25 cellular contexts compared by ENCODE assay signal in genomic region chr18:23282437-23282781, GRCh38.
A peak's percentile ranks its signal among the peaks of the same experiment; 100 is the strongest.
DNase-seq lines count a peak whose midpoint lies in the region; ATAC-seq, FAIRE-seq and TF ChIP-seq lines count a peak whose summit lies in the region.
"Had no signal": no experiment of that assay in that cellular context is flagged by ENCODE, and none has a peak within 500 bp of the region (broad histone marks: within the 10 kb centered on the region; RNA-seq: fewer than 3 reads in every experiment).

No MANE protein-coding gene starts in this region.

- no peaks in the 10 kb centered on the region for H3K9me3 Mint-ChIP-seq in natural killer cell treated with Interleukin-12 subunit alpha and Interleukin-12 subunit beta and Interleukin-15 and Interleukin-18, amount 100 ng/mL, for 72 hours
- H3K9me3 Mint-ChIP-seq: activated T-helper 17 cell treated with anti-CD3 and anti-CD28 coated beads, Interleukin-2, amount 50 U/mL, for 72 hours had no signal

- WGBS in trophoblast cell (ENCODE audit: extremely low coverage, insufficient coverage, insufficient read length) = no CpG with 5 or more reads among the region's 6 CpGs
- WGBS in body of pancreas, 2 donors = 91 to 98% methylated on average over 6 of the region's 6 CpGs

- intact Hi-C loops in HCT116 (cut with micrococcal nuclease) = no loop called here
- intact Hi-C loops in body of pancreas (cut with DNase I) = no loop called here

- peak overlapping the region; percentile 19 for H3K18ac ChIP-seq in trophoblast cell (ENCODE audit: low read length)

- no peaks in the 10 kb centered on the region for H3K9me2 ChIP-seq in HCT116 (ENCODE audit: insufficient read depth)

- H2BK12ac ChIP-seq in trophoblast cell (ENCODE audit: low read length) = peak overlapping the region; percentile 27

- H3K4me2 ChIP-seq in HCT116 (ENCODE audit: low read length) = peak overlapping the region; percentile 74
- no peak overlapping the region for H3K4me2 ChIP-seq in trophoblast cell (ENCODE audit: low read length)

- no peak overlapping the region for H2AFZ ChIP-seq in HCT116 (ENCODE audit: low read depth, low read length, poor library complexity, severe bottlenecking)
- no peak overlapping the region for H2AFZ ChIP-seq in trophoblast cell (ENCODE audit: insufficient read depth, low read length, poor library complexity)

- TF ChIP-seq RAD21 in HCT116 (IDR thresholded peaks at IDR 0.05; ENCODE audit: low read depth) = no peak

- H3K27ac Mint-ChIP-seq in natural killer cell treated with Interleukin-12 subunit alpha and Interleukin-12 subunit beta and Interleukin-15 and Interleukin-18, amount 100 ng/mL, for 72 hours = no peak overlapping the region
- H3K27ac Mint-ChIP-seq: activated naive CD8-positive, alpha-beta T cell treated with anti-CD3 and anti-CD28 coated beads, Interleukin-2, amount 10 ng/mL, durations not matched to agents 7 days and 5 days; activated T-helper 17 cell treated with anti-CD3 and anti-CD28 coated beads, Interleukin-2, amount 50 U/mL, for 72 hours; progenitor cell of endocrine pancreas; T-helper 17 cell had no signal

- no peak overlapping the region for H2AK5ac ChIP-seq in trophoblast cell (ENCODE audit: low read length)

- H3K27ac ChIP-seq in HCT116 (ENCODE audit: low read depth, low read length) = peak overlapping the region; percentile 46; the same call in 1 of the 2 replicates
- peak overlapping the region; percentile 21 for H3K27ac ChIP-seq in SJSA1
- no peak overlapping the region for H3K27ac ChIP-seq in trophoblast cell (ENCODE audit: low read depth, low read length)
- no peak overlapping the region for H3K27ac ChIP-seq in body of pancreas
- H3K27ac ChIP-seq: heart left ventricle, thyroid gland had no signal

- peaks cover 17% of the 10 kb centered on the region for H3K79me1 ChIP-seq in trophoblast cell (ENCODE audit: low read length)

- H3K79me2 ChIP-seq in HCT116 (ENCODE audit: insufficient read depth, low read length) = no peaks in the 10 kb centered on the region
- H3K79me2 ChIP-seq in trophoblast cell (ENCODE audit: control insufficient read depth, insufficient read depth, low read length, poor library complexity) = peaks cover 2% of the 10 kb centered on the region

- H3K4me3 ChIP-seq in HCT116 (replicated peaks in 1 of 2; ENCODE audit: low read depth in 1 of 2, low read length in 2 of 2) (no peak overlapping the region), SJSA1 (no peak overlapping the region), trophoblast cell (ENCODE audit: low read depth, low read length) (no peak overlapping the region), body of pancreas (no peak overlapping the region)
- H3K4me3 ChIP-seq: heart left ventricle, mucosa of descending colon, thyroid gland had no signal

- no peak overlapping the region for H4K8ac ChIP-seq in trophoblast cell (ENCODE audit: low read depth, low read length)

- peak overlapping the region; percentile 38 for H4K91ac ChIP-seq in trophoblast cell (ENCODE audit: low read depth, low read length)

- peak overlapping the region; percentile 9 for H2BK120ac ChIP-seq in trophoblast cell (ENCODE audit: insufficient read depth, low read length, poor library complexity)

- H3K4me1 Mint-ChIP-seq in natural killer cell treated with Interleukin-12 subunit alpha and Interleukin-12 subunit beta and Interleukin-15 and Interleukin-18, amount 100 ng/mL, for 72 hours (ENCODE audit: low read depth in 2 of 2) = peaks cover 12 to 16% of the 10 kb centered on the region in 2 donors

- H3K27me3 Mint-ChIP-seq in natural killer cell treated with Interleukin-12 subunit alpha and Interleukin-12 subunit beta and Interleukin-15 and Interleukin-18, amount 100 ng/mL, for 72 hours = no peaks in the 10 kb centered on the region
- H3K27me3 Mint-ChIP-seq: activated naive CD8-positive, alpha-beta T cell treated with anti-CD3 and anti-CD28 coated beads, Interleukin-2, amount 10 ng/mL, durations not matched to agents 7 days and 5 days; activated T-helper 17 cell treated with anti-CD3 and anti-CD28 coated beads, Interleukin-2, amount 50 U/mL, for 72 hours; T-helper 17 cell had no signal

- peaks cover 2% of the 10 kb centered on the region for H3K36me3 Mint-ChIP-seq in natural killer cell treated with Interleukin-12 subunit alpha and Interleukin-12 subunit beta and Interleukin-15 and Interleukin-18, amount 100 ng/mL, for 72 hours

- CTCF ChIA-PET in HCT116 (lab: Charles Lee) = no interaction called here

- TF ChIP-seq CTCF in HCT116 (IDR thresholded peaks at IDR 0.05 in 2 of 3, conservative IDR thresholded peaks at IDR 0.05 in 1 of 3; ENCODE audit: borderline replicate concordance in 1 of 3, insufficient read depth in 1 of 3, low read depth in 2 of 3, low read length in 2 of 3) (no peak), body of pancreas (IDR thresholded peaks at IDR 0.05) (no peak)

- RAD21 ChIA-PET in HCT116 (lab: Charles Lee; ENCODE audit: low non-redundant PET in 1 of 2, low total read pairs in 2 of 2, uncharacterized antibody in 2 of 2, unreplicated experiment in 2 of 2) = no interaction called here

- POLR2A ChIA-PET in HCT116 (lab: Charles Lee) = no interaction called here

- H3K4me1 ChIP-seq in HCT116 (ENCODE audit: control insufficient read depth in 1 of 2, insufficient read depth in 2 of 2, low read length in 2 of 2) = peaks cover 31 to 57% of the 10 kb centered on the region in 2 experiments
- peaks cover 35% of the 10 kb centered on the region for H3K4me1 ChIP-seq in SJSA1 (replicated peaks)
- H3K4me1 ChIP-seq in trophoblast cell (ENCODE audit: control insufficient read depth in 1 of 2, insufficient read depth in 2 of 2, low read length in 2 of 2) = peaks cover 20 to 26% of the 10 kb centered on the region in 2 experiments
- H3K4me1 ChIP-seq in body of pancreas = no peaks in the 10 kb centered on the region
- H3K4me1 ChIP-seq: heart left ventricle, thyroid gland had no signal

- H3K9me3 ChIP-seq in HCT116 (ENCODE audit: control insufficient read depth in 1 of 2, insufficient read depth in 1 of 2, low read depth in 1 of 2, low read length in 2 of 2) (peaks cover 0 to 6% of the 10 kb centered on the region in 2 experiments; a peak in 1 of 4 replicates), SJSA1 (replicated peaks) (no peaks in the 10 kb centered on the region; the same call in 1 of the 2 replicates), trophoblast cell (ENCODE audit: insufficient read depth, low read depth, low read length) (no peaks in the 10 kb centered on the region), body of pancreas (no peaks in the 10 kb centered on the region)
- H3K9me3 ChIP-seq: mucosa of descending colon, thyroid gland had no signal

- H3K23ac ChIP-seq in trophoblast cell (ENCODE audit: low read length) = no peak overlapping the region

- BruUV-seq in HCT116 (replicated peaks; lab: Mats Ljungman, UMichigan) = no TSS peak

- H3K4me3 Mint-ChIP-seq in natural killer cell treated with Interleukin-12 subunit alpha and Interleukin-12 subunit beta and Interleukin-15 and Interleukin-18, amount 100 ng/mL, for 72 hours = no peak overlapping the region
- H3K4me3 Mint-ChIP-seq: activated naive CD8-positive, alpha-beta T cell treated with anti-CD3 and anti-CD28 coated beads, Interleukin-2, amount 10 ng/mL, durations not matched to agents 7 days and 5 days; neural crest cell; T-helper 17 cell had no signal

- H3K9ac ChIP-seq in HCT116 (ENCODE audit: low read length) (peak overlapping the region; percentile 38; the same call in 1 of the 2 replicates), trophoblast cell (ENCODE audit: low read length) (no peak overlapping the region)

- no peak overlapping the region for H3K4ac ChIP-seq in trophoblast cell (ENCODE audit: low read depth, low read length)

- no peak for FAIRE-seq in H54 (lab: Jason Lieb, UNC)
- FAIRE-seq: colon had no signal

- no peak overlapping the region for H4K12ac ChIP-seq in trophoblast cell (ENCODE audit: low read depth, low read length)

- peak overlapping the region; percentile 2 for H2BK5ac ChIP-seq in trophoblast cell (ENCODE audit: low read depth, low read length, poor library complexity)

- DNase-seq in HCT116 (ENCODE audit: low read depth, low spot score) = no peak
- no peak for DNase-seq in SJSA1 (ENCODE audit: low read depth in 1 of 2, low spot score in 2 of 2)
- no peak for DNase-seq in trophoblast cell
- DNase-seq in SHP77 (lab: John Stamatoyannopoulos, UW) = no peak
- DNase-seq in H54 (ENCODE audit: insufficient read length, low spot score) = no peak
- DNase-seq in body of pancreas = no peak
- DNase-seq in natural killer cell treated with Interleukin-12 subunit alpha and Interleukin-12 subunit beta and Interleukin-15 and Interleukin-18, amount 100 ng/mL, for 72 hours (ENCODE audit: low spot score) = no peak
- DNase-seq: activated naive CD8-positive, alpha-beta T cell treated with anti-CD3 and anti-CD28 coated beads, Interleukin-2, amount 10 ng/mL, durations not matched to agents 7 days and 5 days; DMS53; effector memory CD4-positive, alpha-beta T cell; GF-D8; heart left ventricle; NCI-H1092 treated with DMSO at 0.1 percent for 48 hours; NCI-H1930; SHP77 treated with DMSO at 0.1 percent for 48 hours; stimulated activated naive CD8-positive, alpha-beta T cell treated with anti-CD3 and anti-CD28 coated beads, Interleukin-15, Interleukin-2, amounts not matched to agents 100 U/mL and 50 U/mL, for 24 hours; T-helper 17 cell; thyroid gland had no signal

- no peaks in the 10 kb centered on the region for H3K36me3 ChIP-seq in HCT116 (ENCODE audit: control insufficient read depth in 1 of 2, insufficient read depth in 2 of 2, low read length in 2 of 2)
- H3K36me3 ChIP-seq in SJSA1 = no peaks in the 10 kb centered on the region
- H3K36me3 ChIP-seq in trophoblast cell (ENCODE audit: control insufficient read depth in 1 of 2, insufficient read depth in 2 of 2, low read length in 2 of 2) = no peaks in the 10 kb centered on the region
- H3K36me3 ChIP-seq in body of pancreas (replicated peaks in 1 of 2; ENCODE audit: insufficient read depth in 1 of 2, low read depth in 2 of 2) = no peaks in the 10 kb centered on the region
- H3K36me3 ChIP-seq: heart left ventricle, thyroid gland had no signal

- H4K20me1 ChIP-seq in HCT116 (ENCODE audit: insufficient read depth) = no peaks in the 10 kb centered on the region

- H3K27me3 ChIP-seq in HCT116 (ENCODE audit: insufficient read depth, low read length) (no peaks in the 10 kb centered on the region), SJSA1 (replicated peaks) (no peaks in the 10 kb centered on the region), trophoblast cell (ENCODE audit: insufficient read depth, low read length) (no peaks in the 10 kb centered on the region), body of pancreas (no peaks in the 10 kb centered on the region)
- H3K27me3 ChIP-seq: heart left ventricle, thyroid gland had no signal

- no peak overlapping the region for H3K14ac ChIP-seq in trophoblast cell (ENCODE audit: low read length)

- TF ChIP-seq POLR2A in HCT116 (IDR thresholded peaks at IDR 0.05; ENCODE audit: borderline replicate concordance, extremely low read depth, insufficient read depth, insufficient read length) (no peak), H54 (IDR thresholded peaks at IDR 0.05; ENCODE audit: low read depth, low read length) (no peak), body of pancreas (IDR thresholded peaks at IDR 0.05) (no peak)

- ATAC-seq in HCT116 = no peak
- ATAC-seq in esophagus mucosa = peak; percentile 12
- no peak for ATAC-seq in body of pancreas
- ATAC-seq in natural killer cell treated with Interleukin-12 subunit alpha and Interleukin-12 subunit beta and Interleukin-15 and Interleukin-18, amount 100 ng/mL, for 72 hours = no peak
- ATAC-seq: activated T-helper 17 cell treated with anti-CD3 and anti-CD28 coated beads, Interleukin-2, amount 50 U/mL, for 72 hours; heart left ventricle; left lobe of liver; stimulated activated naive CD8-positive, alpha-beta T cell treated with anti-CD3 and anti-CD28 coated beads, Interleukin-15, Interleukin-2, amounts not matched to agents 100 U/mL and 50 U/mL, for 24 hours; T-helper 17 cell had no signal

Comparison
In these comparisons a context has a peak if more than half of its experiments do, and no peak if none do; other contexts are left out.
1. H3K27ac ChIP-seq: peak in HCT116 (single experiment) and SJSA1 (single experiment); none in trophoblast cell (single experiment) and body of pancreas (0 of 4).